1 cellular context compared by ENCODE assay signal in the genomic region with DNA sequence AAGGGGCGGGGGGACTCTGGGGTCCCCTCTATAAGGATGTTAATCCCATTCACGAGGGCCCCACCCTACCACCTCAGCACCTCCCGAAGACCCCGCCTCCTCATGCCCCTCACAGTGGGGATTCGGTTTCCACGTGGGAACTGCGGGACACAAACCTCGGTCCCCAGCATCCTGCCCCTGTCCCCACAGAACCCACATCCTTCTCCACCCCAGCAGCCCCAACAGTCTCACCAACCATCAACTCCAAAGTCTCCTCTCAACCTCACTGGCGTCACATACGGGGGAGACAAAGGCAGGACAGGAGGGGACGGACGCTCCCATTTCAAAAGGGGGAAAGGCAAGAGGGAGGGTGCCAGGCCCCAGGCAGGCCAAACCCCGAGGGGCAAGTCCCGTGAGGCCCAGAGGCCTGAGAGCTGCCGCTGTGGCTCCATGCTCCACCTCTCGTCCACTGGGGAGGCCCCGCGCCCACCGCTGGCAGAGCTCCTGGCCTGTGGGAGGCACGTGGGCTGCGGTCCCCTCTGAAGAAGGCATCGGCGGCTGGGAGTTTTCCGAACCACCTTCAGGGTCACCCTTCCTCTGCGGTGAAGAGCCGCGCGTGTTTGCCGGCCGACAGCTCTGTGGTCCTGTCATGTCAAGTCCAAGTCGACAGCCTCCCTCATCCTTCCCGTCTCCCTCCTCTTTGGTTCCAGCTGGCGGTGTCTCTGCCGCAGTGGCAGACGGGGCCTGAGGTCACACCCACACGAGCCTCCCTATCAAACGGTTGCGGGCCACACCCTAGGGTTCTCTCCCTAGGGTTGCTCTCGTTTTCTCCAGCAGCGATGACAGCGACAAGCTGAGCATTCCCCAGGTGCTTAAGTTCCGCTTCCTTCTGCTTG.
TF ChIP-seq lines count a peak whose summit lies in the region.

No MANE protein-coding gene starts in this region.

TF ChIP-seq in K562, 482 proteins besides CTCF, POLR2A, EP300 and RAD21 (continued from another document):
- TF ChIP-seq NR2C2 (CRISPR knock-in tag; IDR thresholded peaks at IDR 0.05) (no peak), NR2C2 (tag; IDR thresholded peaks at IDR 0.05) (peak; percentile 49; the same call in 1 of the 2 replicates), RBFOX2 (IDR thresholded peaks at IDR 0.05; ENCODE audit: low read depth, low read length) (peak; percentile 71)
TF ChIP-seq in K562: peak in this region for 100.
